1 cellular context compared by ENCODE assay signal in the genomic region with DNA sequence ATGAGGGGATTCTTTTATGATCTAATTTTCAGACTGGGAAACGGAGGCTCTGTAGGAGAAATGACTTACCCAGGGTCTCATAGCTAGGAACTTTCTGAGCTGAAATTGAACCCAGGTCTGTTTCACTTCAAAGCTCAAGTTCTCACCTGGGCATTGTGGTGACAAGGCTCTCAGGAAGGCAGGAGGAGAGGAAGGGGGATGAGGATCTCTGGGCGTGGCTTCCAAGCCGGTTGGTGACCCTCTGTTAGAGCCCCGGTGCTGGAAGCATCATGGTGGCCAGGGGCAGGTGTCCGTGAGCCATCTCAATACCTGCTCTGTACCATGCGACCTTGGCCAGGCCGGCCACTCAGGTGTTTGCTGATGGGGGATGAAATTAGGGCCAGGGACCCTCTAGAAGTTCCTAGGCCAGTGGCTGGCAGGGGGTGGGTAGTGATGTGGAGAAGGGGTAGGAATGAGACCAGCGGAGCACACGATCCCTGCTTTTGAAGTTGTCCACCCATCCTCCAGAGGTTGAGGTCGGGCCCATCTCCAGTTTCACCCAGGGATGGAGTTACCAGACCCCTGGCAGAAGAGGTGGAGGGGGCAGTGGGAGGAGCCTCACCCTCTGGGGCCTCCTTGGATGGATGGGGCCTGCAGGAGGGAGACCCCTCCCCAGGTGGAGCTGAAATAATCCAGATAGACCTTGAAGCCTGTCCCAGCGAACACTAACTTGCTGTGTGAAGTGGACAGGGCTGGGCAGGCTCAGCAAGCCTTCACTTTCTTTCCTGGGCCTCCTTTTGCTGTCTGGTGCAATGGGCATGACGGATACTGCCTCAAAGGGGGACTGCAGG.
TF ChIP-seq lines count a peak whose summit lies in the region.

No MANE protein-coding gene starts in this region.

TF ChIP-seq in H1, 55 proteins besides CTCF, POLR2A, EP300 and RAD21:
- TF ChIP-seq SUZ12 (IDR thresholded peaks at IDR 0.05; ENCODE audit: low read length) (no peak), KDM1A (IDR thresholded peaks at IDR 0.05; ENCODE audit: borderline replicate concordance, low read length) (peak; percentile 23; the same call in 1 of the 2 replicates), CHD1 (IDR thresholded peaks at IDR 0.05; ENCODE audit: low read depth, low read length) (no peak), HDAC6 (IDR thresholded peaks at IDR 0.05; ENCODE audit: low read depth, low read length) (no peak), TAF7 (optimal IDR thresholded peaks at IDR 0.05; ENCODE audit: borderline replicate concordance, low read depth, low read length) (no peak), GABPA (IDR thresholded peaks at IDR 0.05; ENCODE audit: borderline replicate concordance, insufficient read depth, low read length) (no peak)
